ENCODE assay signal across 20 cellular contexts in the genomic region with DNA sequence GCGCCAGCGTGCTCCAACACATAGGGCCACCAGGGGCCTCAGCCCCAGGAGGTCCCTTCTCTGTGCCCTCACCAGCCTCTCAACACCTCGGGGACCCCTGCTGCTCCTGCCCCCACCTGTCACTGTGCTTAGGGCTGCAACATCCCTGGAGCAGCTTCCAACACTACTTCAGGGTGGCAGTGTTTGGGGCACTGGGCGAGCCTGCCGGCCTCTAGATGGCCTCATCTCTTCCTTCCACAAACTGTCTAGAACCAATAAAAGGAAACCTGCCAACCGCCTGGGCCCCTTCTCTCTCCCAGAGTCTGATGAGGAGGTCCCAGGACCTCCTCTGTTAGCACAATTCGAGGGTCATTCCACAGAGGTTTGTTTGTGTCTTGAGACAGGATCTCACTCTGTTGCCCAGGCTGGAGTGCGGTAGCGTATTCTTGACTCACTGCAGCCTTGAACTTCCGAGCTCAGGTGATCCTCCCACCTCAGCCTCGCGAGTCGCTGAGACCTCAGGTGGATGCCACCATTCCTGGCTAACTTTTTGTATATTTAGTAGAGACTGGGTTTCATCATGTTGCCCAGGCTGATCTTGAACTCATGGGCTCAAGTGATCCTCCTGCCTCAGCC. TPM values are rescaled to one million over a fixed set of nuclear protein-coding genes. Genes with fewer than 3 reads are reported as not detected.
"Had no signal": no experiment of that assay in that cellular context is flagged by ENCODE, and none has a peak within 500 bp of the region (broad histone marks: within the 10 kb centered on the region; RNA-seq: fewer than 3 reads in every experiment).

No MANE protein-coding gene starts in this region.

- H3K4me3 ChIP-seq: dorsolateral prefrontal cortex, esophagus squamous epithelium, heart right ventricle, neural progenitor cell, smooth muscle cell had no signal

- H3K9ac ChIP-seq: neural progenitor cell, parathyroid adenoma had no signal

- DNase-seq: activated CD4-positive, alpha-beta T cell treated with anti-CD3 and anti-CD28 coated beads, Interleukin-2, amount 50 U/mL, for 4 hours; activated CD4-positive, CD25-positive, alpha-beta regulatory T cell; activated T-cell treated with anti-CD3 and anti-CD28 coated beads, Interleukin-2, amount 50 U/mL, for 1 hour; amygdala; cerebellar nuclear complex; dorsolateral prefrontal cortex; esophagus squamous epithelium; foreskin fibroblast; heart right ventricle; islet precursor cell; retina; substantia nigra; T-helper 2 cell had no signal

- H3K4me1 ChIP-seq: esophagus squamous epithelium, heart right ventricle, neural progenitor cell, parathyroid adenoma had no signal

- H3K27me3 ChIP-seq: dorsolateral prefrontal cortex, esophagus squamous epithelium, heart right ventricle, neural progenitor cell had no signal

- ATAC-seq: stimulated activated memory B cell treated with anti-CD40 and anti-IgM and Interleukin-4, amounts not matched to agents 10 μg/mL and 1 μg/mL and 100 μg/mL, for 72 hours had no signal

- H3K27me3 Mint-ChIP-seq: activated naive CD4-positive, alpha-beta T cell treated with anti-CD3 and anti-CD28 coated beads, Interleukin-2, amount 50 U/mL, for 24 hours; stimulated activated memory B cell treated with anti-CD40 and anti-IgM and Interleukin-4, amounts not matched to agents 10 μg/mL and 1 μg/mL and 100 μg/mL, for 72 hours; type B pancreatic cell had no signal

- H3K36me3 ChIP-seq: neural progenitor cell had no signal

- H3K27ac ChIP-seq: esophagus squamous epithelium, heart right ventricle, neural progenitor cell, parathyroid adenoma had no signal

- H3K9me3 ChIP-seq: esophagus squamous epithelium had no signal

- H3K4me3 Mint-ChIP-seq: activated naive CD4-positive, alpha-beta T cell treated with anti-CD3 and anti-CD28 coated beads, Interleukin-2, amount 50 U/mL, for 24 hours; neural progenitor cell; stimulated activated memory B cell treated with anti-CD40 and anti-IgM and Interleukin-4, amounts not matched to agents 10 μg/mL and 1 μg/mL and 100 μg/mL, for 72 hours; type B pancreatic cell had no signal

- H3K9me3 Mint-ChIP-seq: activated naive CD4-positive, alpha-beta T cell treated with anti-CD3 and anti-CD28 coated beads, Interleukin-2, amount 50 U/mL, for 24 hours; neural progenitor cell; stimulated activated memory B cell treated with anti-CD40 and anti-IgM and Interleukin-4, amounts not matched to agents 10 μg/mL and 1 μg/mL and 100 μg/mL, for 72 hours; type B pancreatic cell had no signal

- H3K27ac Mint-ChIP-seq: activated naive CD4-positive, alpha-beta T cell treated with anti-CD3 and anti-CD28 coated beads, Interleukin-2, amount 50 U/mL, for 24 hours; neural progenitor cell; stimulated activated memory B cell treated with anti-CD40 and anti-IgM and Interleukin-4, amounts not matched to agents 10 μg/mL and 1 μg/mL and 100 μg/mL, for 72 hours; type B pancreatic cell had no signal

RNA-seq across cellular contexts. Expression of a gene that starts 10.1 kb away (rescaled TPM):
- total RNA-seq: esophagus squamous epithelium, lower leg skin, smooth muscle cell had no signal

RNA-seq across cellular contexts. Expression of a gene that starts 33.3 kb away (rescaled TPM):
- total RNA-seq: lower leg skin, smooth muscle cell had no signal
